In the genomic region with DNA sequence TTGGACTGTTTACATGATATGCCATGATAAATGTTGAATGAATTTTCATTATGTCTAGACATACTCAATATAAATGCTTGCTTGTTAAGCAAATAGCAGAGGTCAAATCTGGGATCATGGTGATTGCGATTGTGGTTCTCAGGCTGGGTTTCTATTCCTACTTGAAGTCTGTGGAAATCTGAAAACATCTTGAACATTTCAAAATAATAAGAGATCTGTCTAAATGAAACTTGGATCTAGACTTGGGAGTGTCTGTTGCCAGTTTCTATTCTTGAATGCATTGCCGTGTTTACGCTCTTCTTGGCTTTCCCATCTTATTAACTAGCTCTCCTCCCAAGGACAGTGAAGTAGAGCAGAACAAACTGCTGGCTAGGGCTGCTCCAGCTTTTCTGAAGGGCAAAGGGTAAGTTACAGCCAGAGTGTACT, we compare ENCODE assay signal across 11 cellular contexts.
DNase-seq lines count a peak whose midpoint lies in the region; ATAC-seq and TF ChIP-seq lines count a peak whose summit lies in the region.
"Had no signal": no experiment of that assay in that cellular context is flagged by ENCODE, and none has a peak within 500 bp of the region (broad histone marks: within the 10 kb centered on the region; RNA-seq: fewer than 3 reads in every experiment).

No MANE protein-coding gene starts in this region.

- H3K4me1 ChIP-seq in neural progenitor cell, result peaks cover 26% of the 10 kb centered on the region
- peaks cover 0 to 70% (median 14%) of the 10 kb centered on the region in 4 donors for H3K4me1 ChIP-seq in tibial artery

- H3K27ac Mint-ChIP-seq in neural progenitor cell, result no peak overlapping the region
- no peak overlapping the region for H3K27ac Mint-ChIP-seq in activated T-cell treated with anti-CD3 and anti-CD28 coated beads, Interleukin-2, amount 50 U/mL, for 72 hours
- H3K27ac Mint-ChIP-seq in activated naive CD8-positive, alpha-beta T cell treated with anti-CD3 and anti-CD28 coated beads for 36 hours, result no peak overlapping the region
- H3K27ac Mint-ChIP-seq: CD14-positive monocyte had no signal

- H3K4me1 Mint-ChIP-seq in neural progenitor cell, result peaks cover 2% of the 10 kb centered on the region
- H3K4me1 Mint-ChIP-seq in activated T-cell treated with anti-CD3 and anti-CD28 coated beads, Interleukin-2, amount 50 U/mL, for 72 hours (ENCODE audit: low read depth), result peaks cover 20% of the 10 kb centered on the region
- H3K4me1 Mint-ChIP-seq in activated naive CD8-positive, alpha-beta T cell treated with anti-CD3 and anti-CD28 coated beads for 36 hours, result peaks cover 14% of the 10 kb centered on the region

- H3K4me3 Mint-ChIP-seq in neural progenitor cell, result no peak overlapping the region
- H3K4me3 Mint-ChIP-seq in activated T-cell treated with anti-CD3 and anti-CD28 coated beads, Interleukin-2, amount 50 U/mL, for 72 hours, result no peak overlapping the region
- no peak overlapping the region for H3K4me3 Mint-ChIP-seq in activated naive CD8-positive, alpha-beta T cell treated with anti-CD3 and anti-CD28 coated beads for 36 hours
- H3K4me3 Mint-ChIP-seq: CD14-positive monocyte had no signal

- no peaks in the 10 kb centered on the region for H3K9me3 ChIP-seq in neural progenitor cell (ENCODE audit: low read depth)
- no peaks in the 10 kb centered on the region for H3K9me3 ChIP-seq in tibial artery

- H3K4me3 ChIP-seq in brain microvascular endothelial cell (ENCODE audit: low read depth, low read length) (no peak overlapping the region), neural progenitor cell (no peak overlapping the region), tibial artery (peak overlapping the region; percentile 8 to 11)

- H3K36me3 ChIP-seq in brain microvascular endothelial cell (replicated peaks) (no peaks in the 10 kb centered on the region), neural progenitor cell (no peaks in the 10 kb centered on the region), tibial artery (no peaks in the 10 kb centered on the region)

- DNase-seq in brain microvascular endothelial cell (peak; percentile 11), Right ventricle myocardium superior (no peak), neural progenitor cell (ENCODE audit: low spot score) (no peak), tibial artery (no peak), NCI-H446 (lab: John Stamatoyannopoulos, UW) (no peak), NCI-H128 (lab: John Stamatoyannopoulos, UW; ENCODE audit: unreplicated experiment) (no peak)
- DNase-seq in activated T-cell treated with anti-CD3 and anti-CD28 coated beads, Interleukin-2, amount 50 U/mL, for 72 hours, result no peak
- DNase-seq in activated naive CD8-positive, alpha-beta T cell treated with anti-CD3 and anti-CD28 coated beads for 36 hours, result no peak
- DNase-seq: Kasumi-1; stimulated activated CD4-positive, alpha-beta T cell treated with anti-CD3 and anti-CD28 coated beads, Interleukin-15, amount 100 ng/mL, for 24 hours had no signal

- in situ Hi-C loops in brain microvascular endothelial cell (cut with HindIII; ENCODE audit: low pct_ligation_motif_present, low sequenced_read_pairs), result no loop called here

- ATAC-seq in Right ventricle myocardium superior (ENCODE audit: poor library complexity), result peak; percentile 93
- no peak for ATAC-seq in activated T-cell treated with anti-CD3 and anti-CD28 coated beads, Interleukin-2, amount 50 U/mL, for 72 hours (replicated peaks in 1 of 2)

- no peaks in the 10 kb centered on the region for H3K79me2 ChIP-seq in neural progenitor cell (ENCODE audit: low read depth)

- H3K27me3 Mint-ChIP-seq in neural progenitor cell (ENCODE audit: insufficient read depth, low read depth), result no peaks in the 10 kb centered on the region
- peaks cover 18% of the 10 kb centered on the region for H3K27me3 Mint-ChIP-seq in activated T-cell treated with anti-CD3 and anti-CD28 coated beads, Interleukin-2, amount 50 U/mL, for 72 hours (ENCODE audit: low read depth)
- peaks cover 4% of the 10 kb centered on the region for H3K27me3 Mint-ChIP-seq in activated naive CD8-positive, alpha-beta T cell treated with anti-CD3 and anti-CD28 coated beads for 36 hours

- H3F3A ChIP-seq in neural progenitor cell (ENCODE audit: low read depth), result no peaks in the 10 kb centered on the region

- peaks cover 13% of the 10 kb centered on the region for H3K36me3 Mint-ChIP-seq in neural progenitor cell
- H3K36me3 Mint-ChIP-seq in activated T-cell treated with anti-CD3 and anti-CD28 coated beads, Interleukin-2, amount 50 U/mL, for 72 hours (ENCODE audit: insufficient read depth in 2 of 2), result peaks cover 0 to 1% of the 10 kb centered on the region in 2 donors
- H3K36me3 Mint-ChIP-seq in activated naive CD8-positive, alpha-beta T cell treated with anti-CD3 and anti-CD28 coated beads for 36 hours, result no peaks in the 10 kb centered on the region
- H3K36me3 Mint-ChIP-seq: CD14-positive monocyte had no signal

- H3K9ac ChIP-seq in neural progenitor cell, result no peak overlapping the region

- no peak overlapping the region for H2AFZ ChIP-seq in neural progenitor cell (replicated peaks)

- TF ChIP-seq CTCF in brain microvascular endothelial cell (IDR thresholded peaks at IDR 0.05; ENCODE audit: low read depth, low read length, missing control alignments), result no peak
- TF ChIP-seq CTCF in neural progenitor cell (IDR thresholded peaks at IDR 0.05), result no peak
- TF ChIP-seq CTCF in tibial artery (IDR thresholded peaks at IDR 0.05), result no peak

- H3K27ac ChIP-seq in brain microvascular endothelial cell (no peak overlapping the region), neural progenitor cell (no peak overlapping the region), tibial artery (peak overlapping the region; percentile 74)

- no peaks in the 10 kb centered on the region for H4K20me1 ChIP-seq in neural progenitor cell (ENCODE audit: low read depth)

- peak overlapping the region; percentile 15 for H3K4me2 ChIP-seq in neural progenitor cell

- H3K27me3 ChIP-seq in brain microvascular endothelial cell (replicated peaks), result no peaks in the 10 kb centered on the region
- H3K27me3 ChIP-seq in neural progenitor cell, result no peaks in the 10 kb centered on the region
- H3K27me3 ChIP-seq in tibial artery, result no peaks in the 10 kb centered on the region

- intact Hi-C loops in Right ventricle myocardium superior (cut with DNase I), result no loop called here
- intact Hi-C loops in tibial artery (cut with DNase I; ENCODE audit: low total_unique reads), result no loop called here

- H3K9me3 Mint-ChIP-seq in neural progenitor cell, result no peaks in the 10 kb centered on the region
- no peaks in the 10 kb centered on the region for H3K9me3 Mint-ChIP-seq in activated T-cell treated with anti-CD3 and anti-CD28 coated beads, Interleukin-2, amount 50 U/mL, for 72 hours
- H3K9me3 Mint-ChIP-seq in activated naive CD8-positive, alpha-beta T cell treated with anti-CD3 and anti-CD28 coated beads for 36 hours, result peaks cover 1% of the 10 kb centered on the region

Comparison
In these comparisons a context has a peak if more than half of its experiments do, and no peak if none do; other contexts are left out.
1. H3K27ac ChIP-seq: peak in tibial artery (2 of 2); none in brain microvascular endothelial cell (single experiment) and neural progenitor cell (single experiment).
2. H3K4me3 ChIP-seq: peak in tibial artery (2 of 2); none in brain microvascular endothelial cell (single experiment) and neural progenitor cell (single experiment).